27 cellular contexts compared by ENCODE assay signal in genomic region chr5:78629590-78629989, GRCh38. TPM values are rescaled to one million over a fixed set of nuclear protein-coding genes. Genes with fewer than 3 reads are reported as not detected.
"Had no signal": no experiment of that assay in that cellular context is flagged by ENCODE, and none has a peak within 500 bp of the region (broad histone marks: within the 10 kb centered on the region; RNA-seq: fewer than 3 reads in every experiment).

No MANE protein-coding gene starts in this region.

- H3K27ac ChIP-seq: Peyer's patch, SJSA1, VCaP had no signal

- H3K9me3 Mint-ChIP-seq: activated CD4-positive, alpha-beta memory T cell treated with anti-CD3 and anti-CD28 coated beads for 36 hours; activated CD4-positive, alpha-beta T cell treated with anti-CD3 and anti-CD28 coated beads, Interleukin-2, amount 10 ng/mL, durations not matched to agents 7 days and 5 days; activated naive CD4-positive, alpha-beta T cell treated with anti-CD3 and anti-CD28 coated beads for 36 hours; activated T-helper 17 cell treated with anti-CD3 and anti-CD28 coated beads, Interleukin-2, amount 50 U/mL, for 72 hours; brain had no signal

- H3K36me3 Mint-ChIP-seq: activated CD4-positive, alpha-beta memory T cell treated with anti-CD3 and anti-CD28 coated beads for 36 hours; activated naive CD8-positive, alpha-beta T cell had no signal

- H3K27me3 ChIP-seq: Peyer's patch, SJSA1 had no signal

- H3K9me3 ChIP-seq: Peyer's patch, SJSA1 had no signal

- H3K27me3 Mint-ChIP-seq: brain had no signal

- H3K4me3 Mint-ChIP-seq: activated CD4-positive, alpha-beta memory T cell treated with anti-CD3 and anti-CD28 coated beads for 36 hours; activated CD4-positive, alpha-beta T cell treated with anti-CD3 and anti-CD28 coated beads, Interleukin-2, amount 10 ng/mL, durations not matched to agents 7 days and 5 days; activated naive CD4-positive, alpha-beta T cell treated with anti-CD3 and anti-CD28 coated beads for 36 hours; activated naive CD8-positive, alpha-beta T cell; activated T-helper 17 cell treated with anti-CD3 and anti-CD28 coated beads, Interleukin-2, amount 50 U/mL, for 72 hours; brain had no signal

- H3K4me3 ChIP-seq: Peyer's patch, SJSA1 had no signal

- ATAC-seq: activated T-helper 17 cell treated with anti-CD3 and anti-CD28 coated beads, Interleukin-2, amount 50 U/mL, for 72 hours had no signal

- H3K4me1 Mint-ChIP-seq: activated CD4-positive, alpha-beta T cell treated with anti-CD3 and anti-CD28 coated beads, Interleukin-2, amount 10 ng/mL, durations not matched to agents 7 days and 5 days; activated T-helper 17 cell treated with anti-CD3 and anti-CD28 coated beads, Interleukin-2, amount 50 U/mL, for 72 hours had no signal

- H3K4me1 ChIP-seq: Peyer's patch had no signal

- H3K27ac Mint-ChIP-seq: activated CD4-positive, alpha-beta memory T cell treated with anti-CD3 and anti-CD28 coated beads for 36 hours; activated CD4-positive, alpha-beta T cell treated with anti-CD3 and anti-CD28 coated beads, Interleukin-2, amount 10 ng/mL, durations not matched to agents 7 days and 5 days; activated naive CD4-positive, alpha-beta T cell treated with anti-CD3 and anti-CD28 coated beads for 36 hours; activated naive CD8-positive, alpha-beta T cell; activated T-helper 17 cell treated with anti-CD3 and anti-CD28 coated beads, Interleukin-2, amount 50 U/mL, for 72 hours had no signal

- DNase-seq: activated CD4-positive, alpha-beta memory T cell treated with anti-CD3 and anti-CD28 coated beads for 36 hours; activated CD4-positive, alpha-beta T cell treated with anti-CD3 and anti-CD28 coated beads, Interleukin-2, amount 10 ng/mL, durations not matched to agents 7 days and 5 days; activated CD4-positive, CD25-positive, alpha-beta regulatory T cell; activated CD8-positive, alpha-beta memory T cell treated with anti-CD3 and anti-CD28 coated beads for 24 hours; activated gamma-delta T cell; activated naive CD4-positive, alpha-beta T cell treated with anti-CD3 and anti-CD28 coated beads for 36 hours; activated T-cell treated with anti-CD3 and anti-CD28 coated beads, Interleukin-2, amount 50 U/mL, for 48 hours; amygdala; cerebellar nuclear complex; Karpas-422; MM.1S; NCI-H1105; NCI-H1436; NCI-H187; NCI-H2081; NCI-H510A treated with DMSO at 0.1 percent for 48 hours; NCI-H69; NK-92 treated with Interleukin-12 subunit alpha and Interleukin-12 subunit beta, amount 100 ng/mL, for 24 hours; Peyer's patch; SHP77; T-helper 1 cell had no signal

RNA-seq across cellular contexts. Expression of gene LHFPL2, which starts 19.0 kb away (rescaled TPM):
- total RNA-seq: activated naive CD4-positive, alpha-beta T cell treated with anti-CD3 and anti-CD28 coated beads for 36 hours; T-helper 2 cell treated with Interferon-gamma antibody and Interleukin-4, amounts not matched to agents 100 ng/mL and 5 ng/mL, for 36 hours had no signal
